In genomic region chr9:36023260-36024048, GRCh38 we compare ENCODE assay signal across 8 cellular contexts. TPM values are rescaled to one million over a fixed set of nuclear protein-coding genes. Genes with fewer than 3 reads are reported as not detected.
DNase-seq lines count a peak whose midpoint lies in the region; ATAC-seq and TF ChIP-seq lines count a peak whose summit lies in the region.

No MANE protein-coding gene starts in this region.

- H3K4me2 ChIP-seq in Karpas-422 (ENCODE audit: low read depth, low read length, poor library complexity, severe bottlenecking), result no peak overlapping the region

- DNase-seq in Daoy (ENCODE audit: low read depth) (peak; percentile 74), Karpas-422 (peak; percentile 82), RPMI8226 (peak; percentile 67), osteocyte (ENCODE audit: extremely low spot score, unreplicated experiment) (peak; percentile 88), type B pancreatic cell (ENCODE audit: extremely low spot score, unreplicated experiment) (no peak)
- DNase-seq in activated T-helper 9 cell treated with anti-CD3 and anti-CD28 coated beads, Interleukin-2, amount 50 U/mL, for 16 hours (ENCODE audit: low read depth), result peak; percentile 34

- H4K20me1 ChIP-seq in Karpas-422 (ENCODE audit: insufficient read depth, low read depth, low read length), result no peaks in the 10 kb centered on the region

- no peak overlapping the region for H2AFZ ChIP-seq in Karpas-422 (ENCODE audit: low read length)

- no peak overlapping the region for H3K9ac ChIP-seq in Karpas-422 (ENCODE audit: low read length)

- no peaks in the 10 kb centered on the region for H3K9me3 ChIP-seq in Karpas-422 (ENCODE audit: low read length)
- H3K9me3 ChIP-seq in gastroesophageal sphincter, result no peaks in the 10 kb centered on the region

- H3K27ac Mint-ChIP-seq in osteocyte (ENCODE audit: unreplicated experiment), result no peak overlapping the region
- no peak overlapping the region for H3K27ac Mint-ChIP-seq in type B pancreatic cell

- 50 to 67% methylated on average over 4 to 13 of the region's 13 CpGs for WGBS in gastroesophageal sphincter (ENCODE audit: low coverage in 1 of 2), 2 donors

- H3K4me1 Mint-ChIP-seq in osteocyte (ENCODE audit: unreplicated experiment), result no peaks in the 10 kb centered on the region
- peaks cover 4% of the 10 kb centered on the region for H3K4me1 Mint-ChIP-seq in type B pancreatic cell (ENCODE audit: unreplicated experiment)

- H3K27me3 Mint-ChIP-seq in osteocyte (ENCODE audit: unreplicated experiment) (no peaks in the 10 kb centered on the region), type B pancreatic cell (peaks cover 9% of the 10 kb centered on the region)

- peak; percentile 55 to 83 (median 78) for TF ChIP-seq CTCF in gastroesophageal sphincter (IDR thresholded peaks at IDR 0.05)
- peak; percentile 92 for TF ChIP-seq CTCF in osteocyte (IDR thresholded peaks at IDR 0.05)
- TF ChIP-seq CTCF in type B pancreatic cell (conservative IDR thresholded peaks at IDR 0.05), result peak; percentile 91

- H3K4me3 Mint-ChIP-seq in osteocyte (ENCODE audit: unreplicated experiment) (no peak overlapping the region), type B pancreatic cell (no peak overlapping the region)

- TF ChIP-seq POLR2A in gastroesophageal sphincter (IDR thresholded peaks at IDR 0.05), result no peak

- H3K36me3 Mint-ChIP-seq in osteocyte (ENCODE audit: unreplicated experiment), result no peaks in the 10 kb centered on the region
- H3K36me3 Mint-ChIP-seq in type B pancreatic cell, result no peaks in the 10 kb centered on the region

- H3K4me1 ChIP-seq in Karpas-422 (ENCODE audit: low read length) (no peaks in the 10 kb centered on the region), gastroesophageal sphincter (peaks cover 0 to 9% (median 4%) of the 10 kb centered on the region in 3 donors)

- no peaks in the 10 kb centered on the region for H3K9me2 ChIP-seq in Karpas-422 (replicated peaks; ENCODE audit: insufficient read depth, low read length)

- H3K4me3 ChIP-seq in Karpas-422 (ENCODE audit: low read length) (no peak overlapping the region), gastroesophageal sphincter (no peak overlapping the region)

- no peak for TF ChIP-seq EP300 in gastroesophageal sphincter (IDR thresholded peaks at IDR 0.05)

- no peaks in the 10 kb centered on the region for H3K79me2 ChIP-seq in Karpas-422 (ENCODE audit: low read length)

- no peaks in the 10 kb centered on the region for H3K27me3 ChIP-seq in Karpas-422 (ENCODE audit: low read length)
- no peaks in the 10 kb centered on the region for H3K27me3 ChIP-seq in gastroesophageal sphincter

- ATAC-seq in gastroesophageal sphincter (no peak), HG02885 (IDR thresholded peaks at IDR 0.05; ENCODE audit: poor library complexity, unreplicated experiment) (no peak)

- no peaks in the 10 kb centered on the region for H3K36me3 ChIP-seq in Karpas-422 (ENCODE audit: insufficient read depth, low read length)
- no peaks in the 10 kb centered on the region for H3K36me3 ChIP-seq in gastroesophageal sphincter

- no peak overlapping the region for H3K27ac ChIP-seq in Karpas-422 (ENCODE audit: low read length)
- H3K27ac ChIP-seq in gastroesophageal sphincter, result no peak overlapping the region

- H3K9me3 Mint-ChIP-seq in osteocyte (ENCODE audit: unreplicated experiment) (no peaks in the 10 kb centered on the region), type B pancreatic cell (no peaks in the 10 kb centered on the region)

RNA-seq across cellular contexts. Expression of gene RECK, which starts 13.3 kb away (rescaled TPM):
- total RNA-seq in Daoy (2014; rRNA removed; shearing (Covaris generic)), result 6.2 and 7.6 TPM in 2 replicates
- total RNA-seq in Karpas-422 (2014; rRNA removed; shearing (Covaris generic); ENCODE audit: low replicate concordance), result 2.3 and 2.6 TPM in 2 replicates
- 10 to 100 TPM; 12.6 to 29.5 (median 18.6) TPM for total RNA-seq in gastroesophageal sphincter
- total RNA-seq in osteocyte, result 25.7 and 27.1 TPM in 2 replicates
- total RNA-seq in type B pancreatic cell (ENCODE audit: low replicate concordance), result 1.9 and 11.7 TPM in 2 replicates
